9 cellular contexts compared by ENCODE assay signal in the genomic region with DNA sequence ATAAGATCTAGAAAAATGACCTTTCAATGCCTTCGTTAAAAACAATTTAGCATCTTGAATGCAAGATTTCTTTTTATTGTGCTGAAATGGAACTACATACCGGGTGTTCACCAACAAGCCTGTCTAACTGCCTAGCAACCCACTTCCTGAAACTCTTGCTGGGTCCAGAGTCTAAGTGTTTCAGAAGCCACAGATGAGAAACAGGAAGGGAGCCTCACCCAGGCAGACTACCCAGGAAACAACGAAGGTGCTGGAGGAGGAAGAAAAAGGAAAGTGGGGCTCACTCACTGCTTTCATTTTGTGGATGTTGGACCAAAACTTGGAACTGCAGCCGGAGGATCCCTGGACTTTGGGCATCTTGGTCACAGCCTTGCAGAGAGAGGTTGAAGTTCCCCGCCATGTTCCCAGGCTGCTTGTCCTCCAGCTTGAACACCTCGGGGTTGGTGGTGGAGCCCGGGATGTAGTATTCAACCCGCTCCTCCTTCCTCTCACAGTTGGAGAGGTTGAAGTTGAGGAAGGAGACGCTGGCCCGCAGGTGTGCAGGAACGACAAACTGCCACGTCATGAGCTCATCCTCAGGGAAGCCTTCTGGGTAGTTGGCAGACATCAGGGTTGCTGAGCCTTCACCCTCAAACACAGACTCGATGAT. TPM values are rescaled to one million over a fixed set of nuclear protein-coding genes. Genes with fewer than 3 reads are reported as not detected.
DNase-seq lines count a peak whose midpoint lies in the region; ATAC-seq and TF ChIP-seq lines count a peak whose summit lies in the region.
"Had no signal": no experiment of that assay in that cellular context is flagged by ENCODE, and none has a peak within 500 bp of the region (broad histone marks: within the 10 kb centered on the region; RNA-seq: fewer than 3 reads in every experiment).

No MANE protein-coding gene starts in this region.

- H3K27me3 Mint-ChIP-seq in activated CD8-positive, alpha-beta T cell treated with anti-CD3 and anti-CD28 coated beads for 36 hours = peaks cover 3% of the 10 kb centered on the region

- peak overlapping the region; percentile 21; the same call in 1 of the 2 replicates for H3K4me2 ChIP-seq in KMS-11

- H3K9ac ChIP-seq in KMS-11 (no peak overlapping the region), mucosa of rectum (ENCODE audit: low read depth in 1 of 2, low read length in 2 of 2) (peak overlapping the region; percentile 65 to 66)

- ATAC-seq in GM18498 (IDR thresholded peaks at IDR 0.05; ENCODE audit: unreplicated experiment) = peak; percentile 63
- peak; percentile 55 for ATAC-seq in activated CD8-positive, alpha-beta T cell treated with anti-CD3 and anti-CD28 coated beads for 36 hours

- H3K9me3 ChIP-seq in mucosa of rectum (ENCODE audit: control insufficient read depth in 2 of 2, low read length in 2 of 2) = no peaks in the 10 kb centered on the region

- no peak overlapping the region for H3K4me3 Mint-ChIP-seq in activated CD8-positive, alpha-beta T cell treated with anti-CD3 and anti-CD28 coated beads for 36 hours

- H3K36me3 ChIP-seq in KMS-11 (ENCODE audit: insufficient read depth) (no peaks in the 10 kb centered on the region), mucosa of rectum (ENCODE audit: control insufficient read depth in 2 of 2, insufficient read depth in 2 of 2, low read length in 2 of 2) (peaks cover 16 to 27% of the 10 kb centered on the region in 2 donors)

- intact Hi-C loops in activated CD8-positive, alpha-beta T cell treated with anti-CD3 and anti-CD28 coated beads for 36 hours (cut with micrococcal nuclease) = loop anchor here (5.0 kb wide), 1 partner anchor 43 kb away; no protein-coding TSS in a partner anchor

- H3K27me3 ChIP-seq in KMS-11 (ENCODE audit: insufficient read depth, low read depth) (no peaks in the 10 kb centered on the region), mucosa of rectum (ENCODE audit: control insufficient read depth in 2 of 2, insufficient read depth in 2 of 2, low read length in 2 of 2) (peaks cover 0 to 2% of the 10 kb centered on the region in 2 donors)

- H3K4me3 ChIP-seq in KMS-11 (IDR thresholded peaks at IDR 0.05; ENCODE audit: insufficient read depth, low read depth, low read length) = no peak overlapping the region
- H3K4me3 ChIP-seq in mucosa of rectum (ENCODE audit: low read length in 2 of 2) = peak overlapping the region; percentile 63 to 66

- H3K4me1 Mint-ChIP-seq in activated CD8-positive, alpha-beta T cell treated with anti-CD3 and anti-CD28 coated beads for 36 hours (ENCODE audit: low read depth) = peaks cover 65% of the 10 kb centered on the region

- peaks cover 26% of the 10 kb centered on the region for H3K4me1 ChIP-seq in KMS-11 (ENCODE audit: low read depth, poor library complexity, severe bottlenecking)
- peaks cover 27% of the 10 kb centered on the region in 2 donors for H3K4me1 ChIP-seq in mucosa of rectum (ENCODE audit: control insufficient read depth in 2 of 2, insufficient read depth in 2 of 2, low read length in 2 of 2)

- H2AFZ ChIP-seq in KMS-11 (ENCODE audit: low read depth) = peak overlapping the region; percentile 49; the same call in 1 of the 2 replicates

- H4K20me1 ChIP-seq in KMS-11 (ENCODE audit: insufficient read depth) = no peaks in the 10 kb centered on the region

- DNase-seq in activated CD8-positive, alpha-beta T cell treated with anti-CD3 and anti-CD28 coated beads for 36 hours = peak; percentile 48
- no peak for DNase-seq in effector CD8-positive, alpha-beta T cell (lab: John Stamatoyannopoulos, UW)
- DNase-seq in NCI-H526 treated with DMSO at 0.1 percent for 48 hours (lab: John Stamatoyannopoulos, UW) (no peak), islet precursor cell (no peak), NCI-H187 treated with DMSO at 0.1 percent for 48 hours (lab: John Stamatoyannopoulos, UW) (no peak)
- DNase-seq: aorta had no signal

- H3K79me2 ChIP-seq in KMS-11 (ENCODE audit: insufficient read depth, low read depth) = no peaks in the 10 kb centered on the region

- no peak overlapping the region for H3K27ac Mint-ChIP-seq in activated CD8-positive, alpha-beta T cell treated with anti-CD3 and anti-CD28 coated beads for 36 hours

- H3K36me3 Mint-ChIP-seq in activated CD8-positive, alpha-beta T cell treated with anti-CD3 and anti-CD28 coated beads for 36 hours (ENCODE audit: low read depth) = no peaks in the 10 kb centered on the region

- TF ChIP-seq CTCF in KMS-11 (conservative IDR thresholded peaks at IDR 0.05; ENCODE audit: low read depth, low read length) = no peak
- no peak for TF ChIP-seq CTCF in activated CD8-positive, alpha-beta T cell treated with anti-CD3 and anti-CD28 coated beads for 36 hours (IDR thresholded peaks at IDR 0.05)

- CTCF ChIA-PET in activated CD8-positive, alpha-beta T cell treated with anti-CD3 and anti-CD28 coated beads for 36 hours (lab: Charles Lee) = interaction anchor here (0.7 to 1.0 kb wide), 3 partner anchors 8 to 101 kb away, joined by 3 to 4 read pairs (median 4); no protein-coding TSS in a partner anchor

- POLR2A ChIA-PET in activated CD8-positive, alpha-beta T cell treated with anti-CD3 and anti-CD28 coated beads for 36 hours (lab: Charles Lee) = interaction anchor here (0.5 to 0.7 kb wide), 2 partner anchors 549 to 727 kb away, joined by 3 read pairs; no protein-coding TSS in a partner anchor

- no peak overlapping the region for H3K27ac ChIP-seq in KMS-11
- H3K27ac ChIP-seq in mucosa of rectum (ENCODE audit: low read depth in 2 of 2, low read length in 2 of 2) = peak overlapping the region; percentile 96

- H3K9me3 Mint-ChIP-seq in activated CD8-positive, alpha-beta T cell treated with anti-CD3 and anti-CD28 coated beads for 36 hours = no peaks in the 10 kb centered on the region

RNA-seq across cellular contexts. Expression of a gene that starts 35.9 kb away (rescaled TPM):
- total RNA-seq in activated CD8-positive, alpha-beta T cell treated with anti-CD3 and anti-CD28 coated beads for 36 hours = under 1 TPM; 0.32 to 0.36 TPM
